Comparison of ENCODE assay signal across 8 cellular contexts in the genomic region with DNA sequence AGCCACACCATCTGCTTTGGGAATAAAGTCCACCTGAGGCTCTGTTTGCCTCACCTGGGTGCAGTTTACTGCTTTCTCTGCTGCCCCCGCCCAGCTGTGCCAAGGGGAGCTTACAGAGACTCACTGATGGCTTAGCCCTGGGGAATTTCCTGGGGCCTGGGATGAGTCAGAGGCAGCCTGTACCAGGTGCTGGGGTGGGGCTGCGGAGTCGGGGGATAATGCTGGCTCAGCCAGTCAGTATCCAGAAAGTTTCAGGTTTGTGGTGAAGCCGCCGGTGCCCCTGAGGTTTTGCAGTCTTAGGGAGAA. TPM values are rescaled to one million over a fixed set of nuclear protein-coding genes. Genes with fewer than 3 reads are reported as not detected.
DNase-seq lines count a peak whose midpoint lies in the region; ATAC-seq and TF ChIP-seq lines count a peak whose summit lies in the region.

No MANE protein-coding gene starts in this region.

- H3K4me1 Mint-ChIP-seq in Calu3 (ENCODE audit: low read depth, unreplicated experiment) (peaks cover 37% of the 10 kb centered on the region), mesothelial cell of epicardium (peaks cover 50% of the 10 kb centered on the region)
- peaks cover 47% of the 10 kb centered on the region for H3K4me1 Mint-ChIP-seq in activated T-helper 17 cell treated with anti-CD3 and anti-CD28 coated beads, Interleukin-2, amount 50 U/mL, for 72 hours

- TF ChIP-seq CTCF in Calu3 (IDR thresholded peaks at IDR 0.05; ENCODE audit: unreplicated experiment) (no peak), mesothelial cell of epicardium (IDR thresholded peaks at IDR 0.05; ENCODE audit: unreplicated experiment) (no peak)

- H3K4me3 Mint-ChIP-seq in Calu3 (ENCODE audit: low read depth, unreplicated experiment) (peak overlapping the region; percentile 19), mesothelial cell of epicardium (no peak overlapping the region)
- H3K4me3 Mint-ChIP-seq in activated T-helper 17 cell treated with anti-CD3 and anti-CD28 coated beads, Interleukin-2, amount 50 U/mL, for 72 hours, result peak overlapping the region; percentile 48

- peak; percentile 86 for ATAC-seq in activated T-helper 17 cell treated with anti-CD3 and anti-CD28 coated beads, Interleukin-2, amount 50 U/mL, for 72 hours (replicated peaks)
- no peak for ATAC-seq in HG02840 (IDR thresholded peaks at IDR 0.05; ENCODE audit: low FRiP score, unreplicated experiment)
- no peak for ATAC-seq in GM21576 (IDR thresholded peaks at IDR 0.05; ENCODE audit: unreplicated experiment)
- no peak for ATAC-seq in GM19467 (IDR thresholded peaks at IDR 0.05; ENCODE audit: unreplicated experiment)

- CTCF ChIA-PET in Calu3 (lab: Charles Lee), result interaction anchor here (0.6 to 1.3 kb wide), 8 partner anchors 10 to 574 kb away, joined by 3 to 5 read pairs (median 4); no protein-coding TSS in a partner anchor

- intact Hi-C loops in Calu3 (cut with micrococcal nuclease; ENCODE audit: unreplicated experiment), result loop anchor here (5.0 kb wide), 1 partner anchor 36 kb away; no protein-coding TSS in a partner anchor

- H3K9me3 Mint-ChIP-seq in Calu3 (ENCODE audit: low read depth, unreplicated experiment) (no peaks in the 10 kb centered on the region), mesothelial cell of epicardium (no peaks in the 10 kb centered on the region)
- no peaks in the 10 kb centered on the region for H3K9me3 Mint-ChIP-seq in activated T-helper 17 cell treated with anti-CD3 and anti-CD28 coated beads, Interleukin-2, amount 50 U/mL, for 72 hours

- H3K27me3 Mint-ChIP-seq in Calu3 (ENCODE audit: unreplicated experiment) (no peaks in the 10 kb centered on the region), mesothelial cell of epicardium (ENCODE audit: low read depth) (no peaks in the 10 kb centered on the region)
- no peaks in the 10 kb centered on the region for H3K27me3 Mint-ChIP-seq in activated T-helper 17 cell treated with anti-CD3 and anti-CD28 coated beads, Interleukin-2, amount 50 U/mL, for 72 hours

- peak; percentile 88 for DNase-seq in Calu3
- DNase-seq in HT-29 (ENCODE audit: low spot score), result peak; percentile 88
- DNase-seq in mesothelial cell of epicardium (ENCODE audit: low spot score in 2 of 2, unreplicated experiment in 2 of 2), result peak in 1 of 2 experiments; percentile 60
- DNase-seq in activated gamma-delta T cell (lab: John Stamatoyannopoulos, UW), result no peak

- BruUV-seq in Calu3 (replicated peaks; lab: Mats Ljungman, UMichigan), result no TSS peak

- H3K36me3 Mint-ChIP-seq in Calu3 (ENCODE audit: insufficient read depth, unreplicated experiment), result peaks cover 9% of the 10 kb centered on the region
- peaks cover 17% of the 10 kb centered on the region for H3K36me3 Mint-ChIP-seq in activated T-helper 17 cell treated with anti-CD3 and anti-CD28 coated beads, Interleukin-2, amount 50 U/mL, for 72 hours (ENCODE audit: low read depth)
- peaks cover 15% of the 10 kb centered on the region for H3K36me3 Mint-ChIP-seq in mesothelial cell of epicardium

- H3K27ac Mint-ChIP-seq in Calu3 (ENCODE audit: unreplicated experiment), result peak overlapping the region; percentile 69
- no peak overlapping the region for H3K27ac Mint-ChIP-seq in activated T-helper 17 cell treated with anti-CD3 and anti-CD28 coated beads, Interleukin-2, amount 50 U/mL, for 72 hours
- H3K27ac Mint-ChIP-seq in mesothelial cell of epicardium, result peak overlapping the region; percentile 91

RNA-seq across cellular contexts. Expression of a gene that starts 22.3 kb away (rescaled TPM):
- total RNA-seq in Calu3 (2022) (39.0 and 53.6 TPM in 2 replicates), mesothelial cell of epicardium (141 to 142 TPM (median 142 TPM) in 3 replicates)
- total RNA-seq in HT-29 (2014; rRNA removed; shearing (Covaris generic)), result 59.2 and 62.9 TPM in 2 replicates
- 10 to 100 TPM; 17.2 to 19.2 TPM for total RNA-seq in activated T-helper 17 cell treated with anti-CD3 and anti-CD28 coated beads, Interleukin-2, amount 50 U/mL, for 72 hours
